ENCODE assay signal across 30 cellular contexts in the genomic region with DNA sequence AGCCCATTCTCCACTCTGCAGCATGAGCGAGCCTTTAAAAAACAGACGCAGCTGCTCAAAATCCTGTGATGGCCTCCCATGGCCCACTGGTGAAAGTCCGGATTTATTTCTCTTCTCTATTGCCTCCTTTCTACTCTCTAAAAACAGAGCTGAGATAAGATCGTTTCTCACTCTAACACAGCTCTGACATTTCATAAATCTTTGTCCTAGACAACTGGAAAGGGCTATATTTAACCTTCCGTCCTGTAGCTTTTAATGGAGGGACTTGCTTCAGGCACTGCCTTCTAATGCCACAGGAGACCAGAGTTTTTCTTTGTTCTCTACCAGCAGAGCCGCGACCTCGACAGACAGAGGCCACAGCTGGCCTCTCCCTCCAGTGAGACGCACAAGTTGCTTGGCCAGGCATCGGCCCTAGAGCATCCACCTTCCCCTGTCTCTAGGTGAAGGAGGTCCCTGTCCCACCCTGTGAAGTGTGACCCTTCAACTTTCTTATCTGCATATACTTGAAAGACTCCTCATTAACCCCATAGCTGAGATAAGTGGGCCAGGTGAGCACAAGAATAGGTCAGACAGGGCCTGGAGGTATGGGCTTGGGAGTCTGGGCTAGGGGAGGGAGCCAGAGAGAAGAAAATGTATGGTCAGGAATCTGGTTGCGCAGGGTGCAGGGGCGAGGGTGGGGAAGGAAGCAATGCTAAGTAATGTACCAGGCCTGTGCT. TPM values are rescaled to one million over a fixed set of nuclear protein-coding genes. Genes with fewer than 3 reads are reported as not detected.
DNase-seq lines count a peak whose midpoint lies in the region; ATAC-seq and TF ChIP-seq lines count a peak whose summit lies in the region.
"Had no signal": no experiment of that assay in that cellular context is flagged by ENCODE, and none has a peak within 500 bp of the region (broad histone marks: within the 10 kb centered on the region; RNA-seq: fewer than 3 reads in every experiment).

No MANE protein-coding gene starts in this region.

- H3K9me2 ChIP-seq in hepatocyte (replicated peaks; ENCODE audit: insufficient read depth): no peaks in the 10 kb centered on the region

- peak overlapping the region; percentile 92 for H3K4me3 Mint-ChIP-seq in endothelial cell (ENCODE audit: unreplicated experiment)
- H3K4me3 Mint-ChIP-seq in neural crest cell: peak overlapping the region; percentile 14
- H3K4me3 Mint-ChIP-seq in type B pancreatic cell: peak overlapping the region; percentile 57
- H3K4me3 Mint-ChIP-seq: activated CD4-positive, alpha-beta T cell treated with anti-CD3 and anti-CD28 coated beads for 36 hours; activated naive CD4-positive, alpha-beta T cell treated with anti-CD3 and anti-CD28 coated beads, Interleukin-2, amount 10 ng/mL, durations not matched to agents 7 days and 5 days; activated T-cell treated with anti-CD3 and anti-CD28 coated beads, Interleukin-2, amount 50 U/mL, for 24 hours; T-helper 1 cell treated with Interleukin-12 subunit alpha and Interleukin-12 subunit beta and Interleukin-4 antibody, amounts not matched to agents 30 μg/mL and 1 μg/mL, for 36 hours had no signal

- TF ChIP-seq CTCF in left ventricle myocardium inferior (IDR thresholded peaks at IDR 0.05; ENCODE audit: borderline replicate concordance) (no peak), endothelial cell (IDR thresholded peaks at IDR 0.05; ENCODE audit: unreplicated experiment) (no peak), neural crest cell (conservative IDR thresholded peaks at IDR 0.05) (no peak), type B pancreatic cell (conservative IDR thresholded peaks at IDR 0.05) (no peak), hepatocyte (IDR thresholded peaks at IDR 0.05; ENCODE audit: poor library complexity) (no peak)

- H3K36me3 ChIP-seq in left ventricle myocardium inferior (no peaks in the 10 kb centered on the region), hepatocyte (replicated peaks; ENCODE audit: insufficient read depth, low read depth) (no peaks in the 10 kb centered on the region)
- H3K36me3 ChIP-seq: Peyer's patch, SJSA1 had no signal

- H3K4me1 Mint-ChIP-seq in endothelial cell (ENCODE audit: unreplicated experiment) (peaks cover 58% of the 10 kb centered on the region), neural crest cell (peaks cover 56% of the 10 kb centered on the region), type B pancreatic cell (ENCODE audit: unreplicated experiment) (peaks cover 32% of the 10 kb centered on the region)

- H2AFZ ChIP-seq in hepatocyte: no peak overlapping the region

- H3K36me3 Mint-ChIP-seq in endothelial cell (ENCODE audit: low read depth, unreplicated experiment) (peaks cover 9% of the 10 kb centered on the region), neural crest cell (ENCODE audit: low read depth) (peaks cover 2% of the 10 kb centered on the region), type B pancreatic cell (no peaks in the 10 kb centered on the region)
- H3K36me3 Mint-ChIP-seq: activated naive CD4-positive, alpha-beta T cell treated with anti-CD3 and anti-CD28 coated beads, Interleukin-2, amount 10 ng/mL, durations not matched to agents 7 days and 5 days had no signal

- H3K27me3 ChIP-seq in left ventricle myocardium inferior (ENCODE audit: low read depth): no peaks in the 10 kb centered on the region
- H3K27me3 ChIP-seq in hepatocyte: no peaks in the 10 kb centered on the region
- H3K27me3 ChIP-seq: Peyer's patch, SJSA1 had no signal

- peak overlapping the region; percentile 58 for H3K4me3 ChIP-seq in left ventricle myocardium inferior
- no peak overlapping the region for H3K4me3 ChIP-seq in hepatocyte
- H3K4me3 ChIP-seq: A549, Peyer's patch, SJSA1 had no signal

- H3K4me2 ChIP-seq in hepatocyte: no peak overlapping the region
- H3K4me2 ChIP-seq: A549, KMS-11 had no signal

- H3K9me3 ChIP-seq in left ventricle myocardium inferior (replicated peaks) (no peaks in the 10 kb centered on the region), hepatocyte (ENCODE audit: low read depth) (no peaks in the 10 kb centered on the region)
- H3K9me3 ChIP-seq: A549, Peyer's patch, SJSA1 had no signal

- H4K20me1 ChIP-seq in hepatocyte (ENCODE audit: insufficient read depth, poor library complexity, severe bottlenecking): no peaks in the 10 kb centered on the region

- DNase-seq in left ventricle myocardium inferior (no peak), cardiac septum (ENCODE audit: low spot score) (no peak), endothelial cell (ENCODE audit: low spot score) (no peak), neural crest cell (ENCODE audit: low read depth, low spot score) (no peak), type B pancreatic cell (ENCODE audit: extremely low spot score, unreplicated experiment) (no peak), hepatocyte (ENCODE audit: low spot score) (no peak), NCI-H524 (lab: John Stamatoyannopoulos, UW) (no peak)
- DNase-seq: activated CD4-positive, alpha-beta T cell treated with anti-CD3 and anti-CD28 coated beads for 36 hours; activated CD8-positive, alpha-beta memory T cell treated with anti-CD3 and anti-CD28 coated beads for 24 hours; activated naive CD4-positive, alpha-beta T cell treated with anti-CD3 and anti-CD28 coated beads, Interleukin-2, amount 10 ng/mL, durations not matched to agents 7 days and 5 days; activated T-cell treated with anti-CD3 and anti-CD28 coated beads, Interleukin-2, amount 50 U/mL, for 24 hours; amygdala; DMS53; GDM1; GOT3; MV-4-11; NCI-H1694; NCI-H2171; NCI-H526 treated with DMSO at 0.1 percent for 48 hours; Peyer's patch; small intestine; stimulated activated CD4-positive, alpha-beta T cell treated with anti-CD3 and anti-CD28 coated beads, Interleukin-1b, Interleukin-23, amount 100 ng/mL, for 48 hours had no signal

- H3K79me2 ChIP-seq in hepatocyte: no peaks in the 10 kb centered on the region

- H3K4me1 ChIP-seq in left ventricle myocardium inferior: peaks cover 24% of the 10 kb centered on the region
- no peaks in the 10 kb centered on the region for H3K4me1 ChIP-seq in hepatocyte (ENCODE audit: insufficient read depth)
- H3K4me1 ChIP-seq: A549, Peyer's patch, SJSA1 had no signal

- intact Hi-C loops in left ventricle myocardium inferior (cut with micrococcal nuclease): no loop called here
- intact Hi-C loops in cardiac septum (cut with DNase I): loop anchor here (2.0 kb wide), 1 partner anchor 39 kb away; no protein-coding TSS in a partner anchor

- WGBS in hepatocyte (ENCODE audit: low lambda C conversion rate, missing lambda C conversion rate): 62% methylated on average over 12 of the region's 12 CpGs

- peak overlapping the region; percentile 84 for H3K27ac Mint-ChIP-seq in endothelial cell (ENCODE audit: unreplicated experiment)
- H3K27ac Mint-ChIP-seq in neural crest cell (ENCODE audit: unreplicated experiment): peak overlapping the region; percentile 35
- H3K27ac Mint-ChIP-seq in type B pancreatic cell: peak overlapping the region; percentile 82
- H3K27ac Mint-ChIP-seq: activated CD4-positive, alpha-beta T cell treated with anti-CD3 and anti-CD28 coated beads for 36 hours; activated naive CD4-positive, alpha-beta T cell treated with anti-CD3 and anti-CD28 coated beads, Interleukin-2, amount 10 ng/mL, durations not matched to agents 7 days and 5 days; activated T-cell treated with anti-CD3 and anti-CD28 coated beads, Interleukin-2, amount 50 U/mL, for 24 hours; T-helper 1 cell treated with Interleukin-12 subunit alpha and Interleukin-12 subunit beta and Interleukin-4 antibody, amounts not matched to agents 30 μg/mL and 1 μg/mL, for 36 hours had no signal

- H3K27me3 Mint-ChIP-seq in endothelial cell (ENCODE audit: unreplicated experiment) (peaks cover 12% of the 10 kb centered on the region), neural crest cell (ENCODE audit: low read depth) (no peaks in the 10 kb centered on the region), type B pancreatic cell (no peaks in the 10 kb centered on the region)

- H3K27ac ChIP-seq in left ventricle myocardium inferior (replicated peaks): peak overlapping the region; percentile 81
- no peak overlapping the region for H3K27ac ChIP-seq in hepatocyte
- H3K27ac ChIP-seq: A549, KMS-11, Peyer's patch, SJSA1 had no signal

- ATAC-seq in HG03139 (IDR thresholded peaks at IDR 0.05; ENCODE audit: unreplicated experiment): no peak
- ATAC-seq: A549; activated CD4-positive, alpha-beta T cell treated with anti-CD3 and anti-CD28 coated beads for 36 hours; left lobe of liver had no signal

- H3K9me3 Mint-ChIP-seq in endothelial cell (ENCODE audit: unreplicated experiment) (no peaks in the 10 kb centered on the region), neural crest cell (peaks cover 5% of the 10 kb centered on the region), type B pancreatic cell (no peaks in the 10 kb centered on the region)
- H3K9me3 Mint-ChIP-seq: activated naive CD4-positive, alpha-beta T cell treated with anti-CD3 and anti-CD28 coated beads, Interleukin-2, amount 10 ng/mL, durations not matched to agents 7 days and 5 days; activated T-cell treated with anti-CD3 and anti-CD28 coated beads, Interleukin-2, amount 50 U/mL, for 24 hours; T-helper 1 cell treated with Interleukin-12 subunit alpha and Interleukin-12 subunit beta and Interleukin-4 antibody, amounts not matched to agents 30 μg/mL and 1 μg/mL, for 36 hours had no signal

RNA-seq across cellular contexts. Expression of gene RTL5, which starts 50.0 kb away (rescaled TPM):
- total RNA-seq in left ventricle myocardium inferior (2.6 TPM), cardiac septum (6.3 TPM), endothelial cell (ENCODE audit: unreplicated experiment) (8.5 TPM), neural crest cell (21.7 and 23.0 TPM in 2 replicates), type B pancreatic cell (ENCODE audit: low replicate concordance) (16.1 and 21.9 TPM in 2 replicates), hepatocyte (2.0 and 2.5 TPM in 2 replicates)
- polyA plus RNA-seq in hepatocyte: 1.5 and 2.6 TPM in 2 replicates
- total RNA-seq: bronchial epithelial cell, HT1080 had no signal

Comparison
In these comparisons a context has a peak if more than half of its experiments do, and no peak if none do; other contexts are left out.
1. H3K4me3 Mint-ChIP-seq: peak in every context shown above with its lines; median percentile 92 in endothelial cell; 57 in type B pancreatic cell; 14 in neural crest cell.